Comparison of ENCODE assay signal across 9 cellular contexts in the genomic region with DNA sequence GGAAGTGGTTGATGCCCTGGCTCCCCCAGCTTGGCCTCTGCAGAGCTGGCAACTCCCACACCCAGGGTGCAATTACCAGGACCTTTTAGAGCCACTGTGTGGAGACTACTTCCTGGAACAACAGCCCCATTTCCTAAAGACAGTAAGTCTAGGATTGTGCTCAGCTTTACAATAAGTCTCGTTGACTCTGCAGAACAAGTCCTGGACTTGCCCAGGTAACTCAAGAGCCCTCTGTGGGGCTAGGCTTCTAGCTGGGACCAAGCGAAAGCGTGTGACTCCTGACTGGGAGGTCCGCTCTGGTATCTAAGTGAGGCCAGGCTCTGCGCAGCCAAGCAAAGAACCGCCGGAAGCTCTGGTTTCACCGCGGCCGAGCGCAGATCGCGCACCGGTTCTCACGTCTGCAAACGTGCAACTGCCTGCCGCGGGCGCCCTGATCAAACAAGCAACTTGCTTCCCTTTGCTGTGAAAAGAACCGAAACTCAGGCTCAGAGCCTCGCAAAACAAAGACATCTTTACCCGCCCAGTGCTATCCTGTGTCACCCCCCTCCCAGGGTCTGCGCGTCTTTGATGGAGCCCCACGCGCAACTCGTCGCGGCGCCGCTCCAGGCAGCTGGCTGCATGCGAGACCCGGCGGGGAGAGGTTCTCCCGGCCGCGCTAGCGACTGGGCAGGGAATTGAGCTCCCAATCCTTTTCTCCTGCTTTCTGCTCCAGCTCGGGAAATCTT. TPM values are rescaled to one million over a fixed set of nuclear protein-coding genes. Genes with fewer than 3 reads are reported as not detected.
DNase-seq lines count a peak whose midpoint lies in the region; ATAC-seq and TF ChIP-seq lines count a peak whose summit lies in the region.
"Had no signal": no experiment of that assay in that cellular context is flagged by ENCODE, and none has a peak within 500 bp of the region (broad histone marks: within the 10 kb centered on the region; RNA-seq: fewer than 3 reads in every experiment).

No MANE protein-coding gene starts in this region.

- H3K27ac ChIP-seq in ACC112 (ENCODE audit: low read depth, low read length) = no peak overlapping the region
- peak overlapping the region; percentile 18 for H3K27ac ChIP-seq in foreskin keratinocyte

- H3K9me3 Mint-ChIP-seq in activated CD8-positive, alpha-beta T cell treated with anti-CD3 and anti-CD28 coated beads for 36 hours = no peaks in the 10 kb centered on the region

- H3K4me3 Mint-ChIP-seq in activated CD8-positive, alpha-beta T cell treated with anti-CD3 and anti-CD28 coated beads for 36 hours = peak overlapping the region; percentile 55

- TF ChIP-seq POLR2A in GM18505 (IDR thresholded peaks at IDR 0.05; ENCODE audit: borderline replicate concordance, extremely low read depth, insufficient read depth, insufficient read length) = peak; percentile 91

- H3K36me3 Mint-ChIP-seq in activated CD8-positive, alpha-beta T cell treated with anti-CD3 and anti-CD28 coated beads for 36 hours (ENCODE audit: low read depth) = no peaks in the 10 kb centered on the region

- DNase-seq in NCI-H146 treated with DMSO at 0.1 percent for 48 hours (lab: John Stamatoyannopoulos, UW; ENCODE audit: unreplicated experiment) (peak; percentile 55), foreskin keratinocyte (peak; percentile 86 to 93), renal cortical epithelial cell (ENCODE audit: low read depth) (peak; percentile 69), hepatic stellate cell (ENCODE audit: low spot score) (no peak)
- DNase-seq in activated CD8-positive, alpha-beta T cell treated with anti-CD3 and anti-CD28 coated beads for 36 hours = peak; percentile 73

- no peak for TF ChIP-seq CTCF in activated CD8-positive, alpha-beta T cell treated with anti-CD3 and anti-CD28 coated beads for 36 hours (IDR thresholded peaks at IDR 0.05)
- TF ChIP-seq CTCF in foreskin keratinocyte (conservative IDR thresholded peaks at IDR 0.05) = no peak

- peak overlapping the region; percentile 48 for H2AFZ ChIP-seq in ACC112 (ENCODE audit: low read length, unreplicated experiment)

- no peaks in the 10 kb centered on the region for H3K36me3 ChIP-seq in ACC112 (ENCODE audit: insufficient read depth, low read length)

- peaks cover 32% of the 10 kb centered on the region for H3K27me3 Mint-ChIP-seq in activated CD8-positive, alpha-beta T cell treated with anti-CD3 and anti-CD28 coated beads for 36 hours

- intact Hi-C loops in activated CD8-positive, alpha-beta T cell treated with anti-CD3 and anti-CD28 coated beads for 36 hours (cut with micrococcal nuclease) = no loop called here

- H3K27me3 ChIP-seq in ACC112 (ENCODE audit: insufficient read depth, low read length) (no peaks in the 10 kb centered on the region), foreskin keratinocyte (no peaks in the 10 kb centered on the region)

- H3K4me1 ChIP-seq in ACC112 (ENCODE audit: control insufficient read depth, insufficient read depth, low read length, unreplicated experiment) = peaks cover 5% of the 10 kb centered on the region
- H3K4me1 ChIP-seq in foreskin keratinocyte = peaks cover 14% of the 10 kb centered on the region

- H3K27ac Mint-ChIP-seq in activated CD8-positive, alpha-beta T cell treated with anti-CD3 and anti-CD28 coated beads for 36 hours = peak overlapping the region; percentile 24

- POLR2A ChIA-PET in activated CD8-positive, alpha-beta T cell treated with anti-CD3 and anti-CD28 coated beads for 36 hours (lab: Charles Lee) = interaction anchor here (0.6 to 1.2 kb wide), 2 partner anchors 66 to 176 kb away, joined by 3 read pairs; no protein-coding TSS in a partner anchor

- peak; percentile 60 for ATAC-seq in GM18505 (IDR thresholded peaks at IDR 0.05; ENCODE audit: unreplicated experiment)
- ATAC-seq in HG02840 (IDR thresholded peaks at IDR 0.05; ENCODE audit: low FRiP score, unreplicated experiment) = peak; percentile 78
- peak; percentile 79 for ATAC-seq in activated CD8-positive, alpha-beta T cell treated with anti-CD3 and anti-CD28 coated beads for 36 hours
- ATAC-seq in foreskin keratinocyte = peak; percentile 71
- ATAC-seq: HCT116 had no signal

- H3K4me1 Mint-ChIP-seq in activated CD8-positive, alpha-beta T cell treated with anti-CD3 and anti-CD28 coated beads for 36 hours (ENCODE audit: low read depth) = peaks cover 9% of the 10 kb centered on the region

- peak overlapping the region; percentile 69 for H3K4me3 ChIP-seq in ACC112 (ENCODE audit: low read depth, low read length)

- H3K79me2 ChIP-seq in ACC112 (ENCODE audit: control insufficient read depth, insufficient read depth, low read length, unreplicated experiment) = peaks cover 6% of the 10 kb centered on the region

- CTCF ChIA-PET in activated CD8-positive, alpha-beta T cell treated with anti-CD3 and anti-CD28 coated beads for 36 hours (lab: Charles Lee) = interaction anchor here (1.1 to 2.6 kb wide), 3 partner anchors 28 to 79 kb away, joined by 3 to 10 read pairs (median 4); no protein-coding TSS in a partner anchor

RNA-seq across cellular contexts. Expression of a gene that starts 4.4 kb away (rescaled TPM):
- total RNA-seq in activated CD8-positive, alpha-beta T cell treated with anti-CD3 and anti-CD28 coated beads for 36 hours = 1 to 10 TPM in 1 of 2 experiments, under 1 TPM in 1; 0.74 to 1.1 TPM
- 256 and 304 TPM in 2 replicates for total RNA-seq in foreskin keratinocyte
- 366 and 431 TPM in 2 replicates for polyA plus RNA-seq in foreskin keratinocyte
- total RNA-seq in renal cortical epithelial cell = 19.4 and 45.8 TPM in 2 replicates
